ENCODE assay signal across 9 cellular contexts in genomic region chr20:20890751-20891150, GRCh38.
"Had no signal": no experiment of that assay in that cellular context is flagged by ENCODE, and none has a peak within 500 bp of the region (broad histone marks: within the 10 kb centered on the region; RNA-seq: fewer than 3 reads in every experiment).

No MANE protein-coding gene starts in this region.

- H3K4me2 ChIP-seq: GM23338, KMS-11 had no signal

- H2AFZ ChIP-seq: GM23338 had no signal

- H3K36me3 ChIP-seq: HAP-1 had no signal

- H3K27ac ChIP-seq: HL-60, KMS-11 had no signal

- H3K9me3 ChIP-seq: HAP-1 had no signal

- ATAC-seq: GM23338, HCT116, HepG2 had no signal

- FAIRE-seq: HepG2 had no signal

- H3K4me1 ChIP-seq: HAP-1 had no signal

- H3K9ac ChIP-seq: KMS-11 had no signal

- DNase-seq: H7, HFFc6, KBM-7 had no signal

- H3K4me3 ChIP-seq: GM23338, HAP-1 had no signal
